ENCODE assay signal across 1 cellular context in genomic region chr15:98043160-98044059, GRCh38.
TF ChIP-seq lines count a peak whose summit lies in the region.

No MANE protein-coding gene starts in this region.

TF ChIP-seq in GM23338, 12 proteins besides CTCF, POLR2A, EP300 and RAD21 (continued from another document):
- TF ChIP-seq ZNF462 (CRISPR knock-in tag; IDR thresholded peaks at IDR 0.05), result no peak
- no peak for TF ChIP-seq CREB1 (CRISPR knock-in tag; IDR thresholded peaks at IDR 0.05; ENCODE audit: low read depth)
- no peak for TF ChIP-seq REST (IDR thresholded peaks at IDR 0.05; ENCODE audit: unreplicated experiment)
